Comparison of ENCODE assay signal across 20 cellular contexts in genomic region chr7:114973147-114973546, GRCh38. TPM values are rescaled to one million over a fixed set of nuclear protein-coding genes. Genes with fewer than 3 reads are reported as not detected.
DNase-seq lines count a peak whose midpoint lies in the region; ATAC-seq, FAIRE-seq and TF ChIP-seq lines count a peak whose summit lies in the region.
"Had no signal": no experiment of that assay in that cellular context is flagged by ENCODE, and none has a peak within 500 bp of the region (broad histone marks: within the 10 kb centered on the region; RNA-seq: fewer than 3 reads in every experiment).

No MANE protein-coding gene starts in this region.

- no peak for FAIRE-seq in small intestine (lab: Jason Lieb, UNC)
- FAIRE-seq: endometrium had no signal

- no peaks in the 10 kb centered on the region for H3K36me3 Mint-ChIP-seq in T-helper 17 cell (ENCODE audit: low read depth)

- DNase-seq in HS-27A (ENCODE audit: low read depth) = peak; percentile 9
- DNase-seq in T-helper 17 cell = no peak
- peak; percentile 39 for DNase-seq in fibroblast of mammary gland (ENCODE audit: low read depth)
- peak; percentile 23 for DNase-seq in smooth muscle cell of the brain vasculature (ENCODE audit: low read depth, low spot score)
- DNase-seq in dorsolateral prefrontal cortex = no peak
- DNase-seq in erythroblast (lab: John Stamatoyannopoulos, UW) = no peak
- no peak for DNase-seq in small intestine
- DNase-seq: activated B cell treated with CpG ODN at 0.5 μM for 24 hours; CD4-positive, CD25-positive, alpha-beta regulatory T cell; left ventricle myocardium superior; naive thymus-derived CD8-positive, alpha-beta T cell; NCI-H1417; NCI-H524 treated with DMSO at 0.1 percent for 48 hours; substantia nigra had no signal

- H3K4me1 Mint-ChIP-seq in T-helper 17 cell = peaks cover 56% of the 10 kb centered on the region

- H3K27ac Mint-ChIP-seq in T-helper 17 cell = peak overlapping the region; percentile 86
- H3K27ac Mint-ChIP-seq: activated B cell treated with CpG ODN at 0.5 μM for 24 hours, progenitor cell of endocrine pancreas had no signal

- TF ChIP-seq CTCF in fibroblast of mammary gland (conservative IDR thresholded peaks at IDR 0.05; ENCODE audit: control insufficient read depth, insufficient read depth, low read depth, low read length) = no peak
- no peak for TF ChIP-seq CTCF in dorsolateral prefrontal cortex (IDR thresholded peaks at IDR 0.05 in 54 of 56, conservative IDR thresholded peaks at IDR 0.05 in 2 of 56; ENCODE audit: low read depth in 1 of 56, partially characterized antibody in 56 of 56)

- no peak overlapping the region for H3K27ac ChIP-seq in dorsolateral prefrontal cortex
- no peak overlapping the region for H3K27ac ChIP-seq in small intestine (ENCODE audit: low read depth in 1 of 2, low read length in 1 of 2)
- H3K27ac ChIP-seq: hepatocyte, KMS-11 had no signal

- no peaks in the 10 kb centered on the region for H3K9me3 ChIP-seq in T-helper 17 cell (ENCODE audit: control insufficient read depth, low read length, poor library complexity, severe bottlenecking)
- no peaks in the 10 kb centered on the region for H3K9me3 ChIP-seq in small intestine (ENCODE audit: control insufficient read depth, low read depth)

- intact Hi-C loops in dorsolateral prefrontal cortex (cut with DNase I) = no loop called here

- 66 to 72% (median 72%) methylated on average over 3 of the region's 3 CpGs for WGBS in small intestine, 3 donors

- no peaks in the 10 kb centered on the region for H3K36me3 ChIP-seq in small intestine (ENCODE audit: control insufficient read depth in 2 of 2, insufficient read depth in 2 of 2, low read length in 2 of 2)

- ATAC-seq in T-helper 17 cell = no peak
- no peak for ATAC-seq in HG03354 (IDR thresholded peaks at IDR 0.05; ENCODE audit: poor library complexity, severe bottlenecking, unreplicated experiment)
- ATAC-seq: left ventricle myocardium superior; naive thymus-derived CD8-positive, alpha-beta T cell had no signal

- H3K4me3 ChIP-seq in fibroblast of mammary gland (ENCODE audit: control insufficient read depth, low read depth, low read length) (no peak overlapping the region), dorsolateral prefrontal cortex (no peak overlapping the region), small intestine (ENCODE audit: low read depth in 1 of 2, low read length in 2 of 2) (no peak overlapping the region)
- H3K4me3 ChIP-seq: hepatocyte had no signal

- TF ChIP-seq POLR2A in erythroblast (IDR thresholded peaks at IDR 0.05; ENCODE audit: low read length) = no peak

- no peaks in the 10 kb centered on the region for H3K27me3 Mint-ChIP-seq in T-helper 17 cell
- H3K27me3 Mint-ChIP-seq: activated B cell treated with CpG ODN at 0.5 μM for 24 hours; CD4-positive, CD25-positive, alpha-beta regulatory T cell; naive thymus-derived CD8-positive, alpha-beta T cell; progenitor cell of endocrine pancreas had no signal

- H3K27me3 ChIP-seq in dorsolateral prefrontal cortex (no peaks in the 10 kb centered on the region), small intestine (ENCODE audit: control insufficient read depth in 2 of 2, insufficient read depth in 2 of 2, low read length in 2 of 2) (no peaks in the 10 kb centered on the region)
- H3K27me3 ChIP-seq: hepatocyte had no signal

- peaks cover 0 to 6% of the 10 kb centered on the region in 2 donors for H3K4me1 ChIP-seq in small intestine (ENCODE audit: control insufficient read depth in 2 of 2, insufficient read depth in 1 of 2, low read depth in 1 of 2, low read length in 1 of 2)

- no peak overlapping the region for H3K4me3 Mint-ChIP-seq in T-helper 17 cell
- H3K4me3 Mint-ChIP-seq: activated B cell treated with CpG ODN at 0.5 μM for 24 hours had no signal

RNA-seq across cellular contexts. Expression of gene MDFIC, which starts 51.3 kb away (rescaled TPM):
- total RNA-seq in T-helper 17 cell (100 to 1,000 TPM in 1 of 2 donors, 10 to 100 TPM in 1; 90.2 to 109 TPM), dorsolateral prefrontal cortex (10 to 100 TPM in 13 of 120 experiments, 1 to 10 TPM in 107; 2.5 to 15.1 (median 7.2) TPM)
- polyA plus RNA-seq in small intestine = 1 to 10 TPM in 2 of 3 donors, under 1 TPM in 1; 0.67 to 5.1 (median 4.7) TPM
- total RNA-seq: G401 had no signal

Comparison
In these comparisons a context has a peak if more than half of its experiments do, and no peak if none do; other contexts are left out.
1. DNase-seq: peak in HS-27A (single experiment), fibroblast of mammary gland (single experiment) and smooth muscle cell of the brain vasculature (single experiment); none in T-helper 17 cell (0 of 3), dorsolateral prefrontal cortex (0 of 10), erythroblast (0 of 2) and small intestine (single experiment).
2. RNA of gene MDFIC, which starts 51.3 kb away (total RNA-seq): 90.2 to 109 TPM in T-helper 17 cell; 2.5 to 15.1 TPM in dorsolateral prefrontal cortex; every median in the first group is over 4 times any median in the second.